ENCODE assay signal across 8 cellular contexts in genomic region chrX:149504915-149505651, GRCh38. TPM values are rescaled to one million over a fixed set of nuclear protein-coding genes. Genes with fewer than 3 reads are reported as not detected.
DNase-seq lines count a peak whose midpoint lies in the region; ATAC-seq and TF ChIP-seq lines count a peak whose summit lies in the region.

A gene with protein sequence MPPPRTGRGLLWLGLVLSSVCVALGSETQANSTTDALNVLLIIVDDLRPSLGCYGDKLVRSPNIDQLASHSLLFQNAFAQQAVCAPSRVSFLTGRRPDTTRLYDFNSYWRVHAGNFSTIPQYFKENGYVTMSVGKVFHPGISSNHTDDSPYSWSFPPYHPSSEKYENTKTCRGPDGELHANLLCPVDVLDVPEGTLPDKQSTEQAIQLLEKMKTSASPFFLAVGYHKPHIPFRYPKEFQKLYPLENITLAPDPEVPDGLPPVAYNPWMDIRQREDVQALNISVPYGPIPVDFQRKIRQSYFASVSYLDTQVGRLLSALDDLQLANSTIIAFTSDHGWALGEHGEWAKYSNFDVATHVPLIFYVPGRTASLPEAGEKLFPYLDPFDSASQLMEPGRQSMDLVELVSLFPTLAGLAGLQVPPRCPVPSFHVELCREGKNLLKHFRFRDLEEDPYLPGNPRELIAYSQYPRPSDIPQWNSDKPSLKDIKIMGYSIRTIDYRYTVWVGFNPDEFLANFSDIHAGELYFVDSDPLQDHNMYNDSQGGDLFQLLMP (minus strand): TSS chrX:149505306. CDS start chrX:149505137, 169 bp downstream.

- H3K4me3 ChIP-seq in liver (ENCODE audit: low read depth in 1 of 3, low read length in 3 of 3), result peak within 1 kb of the TSS; percentile 63 to 78 (median 65)

- peak within 1 kb of the TSS; percentile 90 to 98 for H3K4me3 Mint-ChIP-seq in CD14-positive monocyte

- H3K9ac ChIP-seq in liver (ENCODE audit: low read depth in 1 of 2, low read length in 2 of 2), result peak within 1 kb of the TSS; percentile 33 to 44

- peaks cover 0 to 3% (median 0%) of the 10 kb centered on the region in 7 donors for H3K9me3 Mint-ChIP-seq in CD14-positive monocyte

- peak; percentile 86 for DNase-seq in CD14-positive monocyte (ENCODE audit: low spot score)
- DNase-seq in NCI-H774 (lab: John Stamatoyannopoulos, UW), result peak; percentile 86
- DNase-seq in activated CD4-positive, alpha-beta T cell treated with anti-CD3 and anti-CD28 coated beads, Interleukin-2, amount 50 U/mL, for 4 hours, result peak; percentile 76 to 77
- DNase-seq in dermis blood vessel endothelial cell, result peak; percentile 87
- DNase-seq in stimulated activated CD4-positive, alpha-beta T cell treated with anti-CD3 and anti-CD28 coated beads, Interleukin-4, amount 100 ng/mL, for 1 hour, result peak; percentile 82

- H3K9me3 ChIP-seq in liver (ENCODE audit: control insufficient read depth in 4 of 4, low read length in 3 of 4), result no peaks in the 10 kb centered on the region

- TF ChIP-seq CTCF in CD14-positive monocyte (IDR thresholded peaks at IDR 0.05), result no peak
- TF ChIP-seq CTCF in liver (IDR thresholded peaks at IDR 0.05; ENCODE audit: low read depth, low read length, missing input control), result no peak

- H3K36me3 ChIP-seq in liver (ENCODE audit: control insufficient read depth in 4 of 4, insufficient read depth in 3 of 4, low read depth in 1 of 4, low read length in 3 of 4), result peaks cover 0 to 16% (median 5%) of the 10 kb centered on the region in 4 donors

- peak; percentile 69 for ATAC-seq in GM19372 (IDR thresholded peaks at IDR 0.05; ENCODE audit: low read depth, unreplicated experiment)
- peak; percentile 63 for ATAC-seq in HG03521 (IDR thresholded peaks at IDR 0.05; ENCODE audit: unreplicated experiment)

- no peaks in the 10 kb centered on the region for H3K27me3 ChIP-seq in liver (ENCODE audit: control insufficient read depth in 4 of 4, insufficient read depth in 4 of 4, low read length in 3 of 4)

- under 1% methylated on average over 52 of the region's 54 CpGs for WGBS in liver

- intact Hi-C loops in CD14-positive monocyte (cut with micrococcal nuclease), result loop anchor here in 1 of 2 donors (10.0 kb wide), 1 partner anchor 1590 kb away; the partner anchor contains the start of gene FMR1

- peak within 1 kb of the TSS; percentile 85 to 99 (median 97) for H3K27ac Mint-ChIP-seq in CD14-positive monocyte

- peaks cover 0 to 5% (median 0%) of the 10 kb centered on the region in 3 donors for H3K27me3 Mint-ChIP-seq in CD14-positive monocyte (ENCODE audit: low read depth in 3 of 3)

- H3K4me1 ChIP-seq in liver (ENCODE audit: control insufficient read depth in 4 of 4, insufficient read depth in 4 of 4, low read length in 3 of 4), result peaks cover 0 to 10% (median 7%) of the 10 kb centered on the region in 4 donors

- H3K27ac ChIP-seq in liver (ENCODE audit: low read depth in 1 of 2, low read length in 2 of 2), result peak within 1 kb of the TSS; percentile 87 to 89

- peaks cover 16% of the 10 kb centered on the region for H3K4me1 Mint-ChIP-seq in CD14-positive monocyte

- TF ChIP-seq RAD21 in liver (IDR thresholded peaks at IDR 0.05), result peak in 1 of 2 donors; percentile 4

- H3K36me3 Mint-ChIP-seq in CD14-positive monocyte, result peaks cover 17 to 28% of the 10 kb centered on the region in 2 donors

TF ChIP-seq in liver, 16 proteins besides CTCF, POLR2A, EP300 and RAD21:
- TF ChIP-seq SP1 (IDR thresholded peaks at IDR 0.05) (peak; percentile 18), ZBTB33 (IDR thresholded peaks at IDR 0.05) (no peak), EGR1 (IDR thresholded peaks at IDR 0.05; ENCODE audit: low read depth in 2 of 2) (peak; percentile 71 to 92), YY1 (IDR thresholded peaks at IDR 0.05) (no peak)
- TF ChIP-seq, protein P1, sequence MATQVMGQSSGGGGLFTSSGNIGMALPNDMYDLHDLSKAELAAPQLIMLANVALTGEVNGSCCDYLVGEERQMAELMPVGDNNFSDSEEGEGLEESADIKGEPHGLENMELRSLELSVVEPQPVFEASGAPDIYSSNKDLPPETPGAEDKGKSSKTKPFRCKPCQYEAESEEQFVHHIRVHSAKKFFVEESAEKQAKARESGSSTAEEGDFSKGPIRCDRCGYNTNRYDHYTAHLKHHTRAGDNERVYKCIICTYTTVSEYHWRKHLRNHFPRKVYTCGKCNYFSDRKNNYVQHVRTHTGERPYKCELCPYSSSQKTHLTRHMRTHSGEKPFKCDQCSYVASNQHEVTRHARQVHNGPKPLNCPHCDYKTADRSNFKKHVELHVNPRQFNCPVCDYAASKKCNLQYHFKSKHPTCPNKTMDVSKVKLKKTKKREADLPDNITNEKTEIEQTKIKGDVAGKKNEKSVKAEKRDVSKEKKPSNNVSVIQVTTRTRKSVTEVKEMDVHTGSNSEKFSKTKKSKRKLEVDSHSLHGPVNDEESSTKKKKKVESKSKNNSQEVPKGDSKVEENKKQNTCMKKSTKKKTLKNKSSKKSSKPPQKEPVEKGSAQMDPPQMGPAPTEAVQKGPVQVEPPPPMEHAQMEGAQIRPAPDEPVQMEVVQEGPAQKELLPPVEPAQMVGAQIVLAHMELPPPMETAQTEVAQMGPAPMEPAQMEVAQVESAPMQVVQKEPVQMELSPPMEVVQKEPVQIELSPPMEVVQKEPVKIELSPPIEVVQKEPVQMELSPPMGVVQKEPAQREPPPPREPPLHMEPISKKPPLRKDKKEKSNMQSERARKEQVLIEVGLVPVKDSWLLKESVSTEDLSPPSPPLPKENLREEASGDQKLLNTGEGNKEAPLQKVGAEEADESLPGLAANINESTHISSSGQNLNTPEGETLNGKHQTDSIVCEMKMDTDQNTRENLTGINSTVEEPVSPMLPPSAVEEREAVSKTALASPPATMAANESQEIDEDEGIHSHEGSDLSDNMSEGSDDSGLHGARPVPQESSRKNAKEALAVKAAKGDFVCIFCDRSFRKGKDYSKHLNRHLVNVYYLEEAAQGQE (IDR thresholded peaks at IDR 0.05), result peak; percentile 42

RNA-seq across cellular contexts. Expression of the gene that starts here (rescaled TPM):
- 10 to 100 TPM; 79.5 to 94.3 TPM for polyA plus RNA-seq in CD14-positive monocyte
- total RNA-seq in dermis blood vessel endothelial cell, result 26.4 and 36.1 TPM in 2 replicates
- total RNA-seq in liver, result 10 to 100 TPM in 1 of 2 donors, 1 to 10 TPM in 1; 5.3 to 21.9 TPM
- 10 to 100 TPM; 12.3 to 18.4 TPM for polyA plus RNA-seq in liver

Comparison
In these comparisons a context has a peak if more than half of its experiments do, and no peak if none do; other contexts are left out.
1. Peak in every context shown above with its lines: DNase-seq, ATAC-seq, H3K4me3 ChIP-seq and H3K27ac ChIP-seq.
2. RNA of the gene that starts here (polyA plus RNA-seq): 79.5 to 94.3 TPM in CD14-positive monocyte; 12.3 to 18.4 TPM in liver; every median in the first group is over 4 times any median in the second.